In genomic region chr9:127904888-127905728, GRCh38 we compare ENCODE assay signal across 9 cellular contexts. TPM values are rescaled to one million over a fixed set of nuclear protein-coding genes. Genes with fewer than 3 reads are reported as not detected.
DNase-seq lines count a peak whose midpoint lies in the region; ATAC-seq and TF ChIP-seq lines count a peak whose summit lies in the region.
"Had no signal": no experiment of that assay in that cellular context is flagged by ENCODE, and none has a peak within 500 bp of the region (broad histone marks: within the 10 kb centered on the region; RNA-seq: fewer than 3 reads in every experiment).

No MANE protein-coding gene starts in this region.

- no TSS peak for BruUV-seq in PC-3 (replicated peaks; lab: Mats Ljungman, UMichigan)

- peak overlapping the region; percentile 85 for H3K27ac ChIP-seq in BLaER1
- H3K27ac ChIP-seq in SJSA1, result peak overlapping the region; percentile 59
- peak overlapping the region; percentile 26 for H3K27ac ChIP-seq in adipose tissue (ENCODE audit: low read depth, low read length)
- H3K27ac ChIP-seq in aorta (ENCODE audit: low read depth in 1 of 2, low read length in 2 of 2), result peak overlapping the region; percentile 9 to 14
- no peak overlapping the region for H3K27ac ChIP-seq in PC-3 (ENCODE audit: low read length)
- H3K27ac ChIP-seq: VCaP had no signal

- no peak overlapping the region for H2AFZ ChIP-seq in PC-3 (ENCODE audit: low read length)

- intact Hi-C loops in mucosa of descending colon (cut with DNase I, micrococcal nuclease) (no loop called here), aorta (cut with DNase I) (no loop called here), PC-3 (cut with micrococcal nuclease) (no loop called here)

- H3K36me3 ChIP-seq in BLaER1 (peaks cover 28% of the 10 kb centered on the region), SJSA1 (peaks cover 11% of the 10 kb centered on the region), mucosa of descending colon (ENCODE audit: low read depth) (no peaks in the 10 kb centered on the region), aorta (ENCODE audit: control insufficient read depth in 1 of 2, insufficient read depth in 2 of 2, low read length in 1 of 2) (no peaks in the 10 kb centered on the region), PC-3 (ENCODE audit: low read depth, low read length) (no peaks in the 10 kb centered on the region)

- H3K4me2 ChIP-seq in BLaER1 (peak overlapping the region; percentile 92), PC-3 (ENCODE audit: low read length) (no peak overlapping the region)

- ATAC-seq in mucosa of descending colon (peak; percentile 80), aorta (ENCODE audit: low FRiP score) (no peak), PC-3 (no peak; the same call in 1 of the 2 replicates), GM21619 (IDR thresholded peaks at IDR 0.05; ENCODE audit: unreplicated experiment) (no peak)

- TF ChIP-seq CTCF in mucosa of descending colon (IDR thresholded peaks at IDR 0.05) (no peak), PC-3 (conservative IDR thresholded peaks at IDR 0.05; ENCODE audit: low read depth, low read length) (no peak)

- H4K20me1 ChIP-seq in BLaER1 (peaks cover 7% of the 10 kb centered on the region), PC-3 (ENCODE audit: low read length) (no peaks in the 10 kb centered on the region)

- CTCF ChIA-PET in PC-3 (lab: Charles Lee), result no interaction called here

- H3F3A ChIP-seq in PC-3 (ENCODE audit: low read length, unreplicated experiment), result no peaks in the 10 kb centered on the region

- WGBS in adipose tissue, 3 donors, result 41 to 58% (median 47%) methylated on average over 7 of the region's 7 CpGs
- 62 to 65% methylated on average over 7 of the region's 7 CpGs for WGBS in aorta, 2 donors

- H3K27me3 ChIP-seq in BLaER1 (no peaks in the 10 kb centered on the region), SJSA1 (replicated peaks) (no peaks in the 10 kb centered on the region), aorta (ENCODE audit: control insufficient read depth in 1 of 2, insufficient read depth in 2 of 2, low read length in 1 of 2) (no peaks in the 10 kb centered on the region), PC-3 (ENCODE audit: low read length) (no peaks in the 10 kb centered on the region)

- H3K9me2 ChIP-seq in PC-3 (replicated peaks; ENCODE audit: low read length), result no peaks in the 10 kb centered on the region

- DNase-seq in SJSA1 (ENCODE audit: low read depth in 1 of 2, low spot score in 2 of 2) (no peak), mucosa of descending colon (peak; percentile 80 to 86 (median 84)), aorta (peak in 1 of 2 donors; percentile 55), PC-3 (no peak), cerebellar cortex (ENCODE audit: low spot score) (no peak)

- H3K9me3 ChIP-seq in BLaER1, result no peaks in the 10 kb centered on the region
- H3K9me3 ChIP-seq in SJSA1 (replicated peaks), result no peaks in the 10 kb centered on the region
- H3K9me3 ChIP-seq in mucosa of descending colon, result no peaks in the 10 kb centered on the region
- no peaks in the 10 kb centered on the region for H3K9me3 ChIP-seq in aorta (ENCODE audit: control insufficient read depth, low read length)
- H3K9me3 ChIP-seq in PC-3 (ENCODE audit: low read length), result no peaks in the 10 kb centered on the region

- H3K4me1 ChIP-seq in BLaER1 (peaks cover 90% of the 10 kb centered on the region), SJSA1 (replicated peaks) (peaks cover 59% of the 10 kb centered on the region), mucosa of descending colon (ENCODE audit: low read depth) (peaks cover 65% of the 10 kb centered on the region), aorta (ENCODE audit: control insufficient read depth in 1 of 2, insufficient read depth in 2 of 2, low read length in 2 of 2) (no peaks in the 10 kb centered on the region), PC-3 (ENCODE audit: insufficient read depth, low read length) (0 out of 2 replicates have a peak, but pooled peaks cover under 1% of the 10 kb centered on the region)

- H3K79me2 ChIP-seq in PC-3 (ENCODE audit: low read length), result no peaks in the 10 kb centered on the region

- H3K4me3 ChIP-seq in BLaER1 (peak overlapping the region; percentile 53), SJSA1 (no peak overlapping the region), mucosa of descending colon (no peak overlapping the region), aorta (ENCODE audit: low read length in 2 of 2) (no peak overlapping the region), PC-3 (ENCODE audit: low read length) (no peak overlapping the region)

- POLR2A ChIA-PET in PC-3 (lab: Charles Lee; ENCODE audit: unreplicated experiment), result no interaction called here

- peak overlapping the region; percentile 73 for H3K9ac ChIP-seq in BLaER1
- H3K9ac ChIP-seq in PC-3 (ENCODE audit: low read length), result no peak overlapping the region

RNA-seq across cellular contexts. Expression of gene ST6GALNAC6, which starts 5.7 kb away (rescaled TPM):
- 37.0 and 42.9 TPM in 2 replicates for total RNA-seq in SJSA1 (2014; rRNA removed; shearing (Covaris generic))
- polyA plus RNA-seq in adipose tissue, result 100 to 1,000 TPM in 2 of 3 donors, 10 to 100 TPM in 1; 41.1 to 142 (median 141) TPM
- 100 to 1,000 TPM; 121 to 266 (median 175) TPM for total RNA-seq in mucosa of descending colon
- 100 to 1,000 TPM; 103 to 125 TPM for total RNA-seq in aorta
- polyA plus RNA-seq in aorta, result 100 to 1,000 TPM; 125 to 176 TPM
- 8.5 and 14.5 TPM in 2 replicates for total RNA-seq in PC-3 (2014; rRNA removed)

RNA-seq across cellular contexts. Expression of gene ST6GALNAC4, which starts 11.7 kb away (rescaled TPM):
- 26.5 and 43.5 TPM in 2 replicates for total RNA-seq in SJSA1 (2014; rRNA removed; shearing (Covaris generic))
- polyA plus RNA-seq in adipose tissue, result 10 to 100 TPM; 20.4 to 41.4 (median 25.9) TPM
- total RNA-seq in mucosa of descending colon, result 10 to 100 TPM; 31.0 to 39.2 (median 37.2) TPM
- total RNA-seq in aorta, result 10 to 100 TPM; 34.9 to 46.5 TPM
- polyA plus RNA-seq in aorta, result 10 to 100 TPM; 17.7 to 25.5 TPM
- total RNA-seq in PC-3 (2014; rRNA removed), result 26.9 and 27.8 TPM in 2 replicates

RNA-seq across cellular contexts. Expression of gene PIP5KL1, which starts 25.5 kb away (rescaled TPM):
- 1.6 and 18.4 TPM in 2 replicates for total RNA-seq in SJSA1 (2014; rRNA removed; shearing (Covaris generic))
- polyA plus RNA-seq in adipose tissue (under 1 TPM; 0.22 to 0.74 (median 0.74) TPM), aorta (1 to 10 TPM; 1.4 to 4.5 TPM)
- total RNA-seq in mucosa of descending colon (1 to 10 TPM in 2 of 3 donors, under 1 TPM in 1; 0.58 to 1.9 (median 1.1) TPM), aorta (1 to 10 TPM; 3.0 TPM), PC-3 (2014; rRNA removed) (5.1 and 5.4 TPM in 2 replicates)

RNA-seq across cellular contexts. Expression of gene AK1, which starts 27.6 kb away (rescaled TPM):
- total RNA-seq in SJSA1 (2014; rRNA removed; shearing (Covaris generic)), result 32.6 and 32.7 TPM in 2 replicates
- polyA plus RNA-seq in adipose tissue, result 10 to 100 TPM; 20.9 to 85.4 (median 71.1) TPM
- total RNA-seq in mucosa of descending colon, result 100 to 1,000 TPM in 2 of 3 donors, 10 to 100 TPM in 1; 66.7 to 157 (median 106) TPM
- total RNA-seq in aorta, result 10 to 100 TPM; 92.4 to 99.5 TPM
- 100 to 1,000 TPM; 111 to 168 TPM for polyA plus RNA-seq in aorta
- 79.1 and 105 TPM in 2 replicates for total RNA-seq in PC-3 (2014; rRNA removed)

RNA-seq across cellular contexts. Expression of gene DPM2, which starts 32.5 kb away (rescaled TPM):
- total RNA-seq in SJSA1 (2014; rRNA removed; shearing (Covaris generic)), result 20.4 and 24.5 TPM in 2 replicates
- 10 to 100 TPM; 26.9 to 40.5 (median 30.2) TPM for polyA plus RNA-seq in adipose tissue
- total RNA-seq in mucosa of descending colon, result 10 to 100 TPM; 23.0 to 30.4 (median 29.4) TPM
- 10 to 100 TPM; 20.0 to 26.3 TPM for total RNA-seq in aorta
- polyA plus RNA-seq in aorta, result 10 to 100 TPM; 18.2 to 22.7 TPM
- 32.0 and 33.0 TPM in 2 replicates for total RNA-seq in PC-3 (2014; rRNA removed)

Comparison
In these comparisons a context has a peak if more than half of its experiments do, and no peak if none do; other contexts are left out.
1. DNase-seq: peak in mucosa of descending colon (3 of 3); none in SJSA1 (0 of 2), PC-3 (single experiment) and cerebellar cortex (single experiment).